ENCODE assay signal across 8 cellular contexts in the genomic region with DNA sequence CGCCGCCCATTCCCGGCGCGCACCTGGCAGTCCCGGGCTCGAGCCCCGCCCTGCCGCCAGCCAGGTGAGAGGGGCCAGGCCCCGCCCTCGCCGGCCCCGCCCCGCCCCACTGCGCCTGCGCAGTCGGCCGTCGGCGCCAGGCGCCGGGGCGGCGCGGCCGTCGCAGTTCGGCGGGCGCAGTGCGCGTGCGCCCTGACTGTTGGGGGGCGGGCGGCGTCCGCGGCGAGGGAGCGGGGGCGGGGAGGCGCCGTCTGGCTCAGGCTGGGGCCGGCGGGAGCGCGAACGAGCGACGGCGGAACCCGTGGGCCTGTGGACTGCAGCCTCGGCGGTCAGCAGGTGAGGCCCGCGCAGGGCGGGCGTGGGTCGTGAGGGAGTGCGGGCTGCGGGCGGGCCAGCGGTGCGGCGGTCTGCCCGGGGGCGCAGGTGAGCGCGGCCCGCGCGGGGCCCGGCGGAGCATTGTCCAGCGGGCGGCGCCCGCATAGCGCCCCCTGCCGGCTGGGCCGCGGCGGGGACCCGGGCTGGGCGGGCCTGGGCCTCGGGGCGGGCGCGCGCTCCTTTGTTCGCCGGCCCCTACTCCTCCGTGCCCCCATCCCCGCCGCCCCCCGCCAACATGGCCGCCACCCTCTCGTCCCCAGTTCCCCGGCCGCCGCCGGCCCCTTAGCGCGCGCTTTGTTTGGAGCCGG. TPM values are rescaled to one million over a fixed set of nuclear protein-coding genes. Genes with fewer than 3 reads are reported as not detected.
DNase-seq lines count a peak whose midpoint lies in the region; TF ChIP-seq lines count a peak whose summit lies in the region.

A gene (plus strand): TSS at position 242 of the 683 bp plus-strand sequence. CDS start 38,096 bp downstream, outside the sequence.

- H3K27me3 Mint-ChIP-seq in activated naive CD4-positive, alpha-beta T cell treated with anti-CD3 and anti-CD28 coated beads, Interleukin-2, amount 50 U/mL, for 24 hours: no peaks in the 10 kb centered on the region
- peaks cover 14% of the 10 kb centered on the region for H3K27me3 Mint-ChIP-seq in glutamatergic neuron (ENCODE audit: unreplicated experiment)

- in situ Hi-C loops in GM23248 (cut with MboI): no loop called here

- WGBS in GM23248 (ENCODE audit: low coverage in 1 of 2, low lambda C conversion rate in 2 of 2, missing lambda C conversion rate in 2 of 2), 2 experiments: 0 to 2% methylated on average over 1 to 82 of the region's 106 CpGs
- WGBS in ovary, 3 donors: 0 to 2% (median 0%) methylated on average over 25 to 103 of the region's 106 CpGs
- WGBS in thymus: under 1% methylated on average over 105 of the region's 106 CpGs

- no peaks in the 10 kb centered on the region for H4K20me1 ChIP-seq in GM23248 (ENCODE audit: insufficient read depth)

- peak within 1 kb of the TSS; percentile 68 for H3K27ac ChIP-seq in GM23248
- H3K27ac ChIP-seq in ovary: peak within 1 kb of the TSS; percentile 87 to 98
- H3K27ac ChIP-seq in thymus (ENCODE audit: low read depth): peak within 1 kb of the TSS; percentile 97

- H3K36me3 Mint-ChIP-seq in activated naive CD4-positive, alpha-beta T cell treated with anti-CD3 and anti-CD28 coated beads, Interleukin-2, amount 50 U/mL, for 24 hours: peaks cover 2% of the 10 kb centered on the region
- H3K36me3 Mint-ChIP-seq in glutamatergic neuron (ENCODE audit: unreplicated experiment): no peaks in the 10 kb centered on the region

- DNase-seq in GM04504 (ENCODE audit: low read depth): peak; percentile 38
- peak; percentile 92 for DNase-seq in GM23248
- DNase-seq in Kasumi-1 (lab: John Stamatoyannopoulos, UW): peak; percentile 45 to 63
- DNase-seq in SKM-1 (lab: John Stamatoyannopoulos, UW; ENCODE audit: unreplicated experiment): peak; percentile 13
- peak; percentile 88 for DNase-seq in glutamatergic neuron
- DNase-seq in ovary: peak; percentile 83 to 93 (median 90)

- no peaks in the 10 kb centered on the region for H3K9me2 ChIP-seq in GM23248 (ENCODE audit: insufficient read depth)

- TF ChIP-seq EP300 in ovary (IDR thresholded peaks at IDR 0.05): no peak

- peak within 1 kb of the TSS; percentile 96 for H2AFZ ChIP-seq in GM23248

- peak within 1 kb of the TSS; percentile 92 for H3K4me2 ChIP-seq in GM23248 (ENCODE audit: unreplicated experiment)

- peak within 1 kb of the TSS; percentile 83 for H3K9ac ChIP-seq in GM23248

- no peaks in the 10 kb centered on the region for H3K36me3 ChIP-seq in GM23248 (ENCODE audit: low read depth)
- H3K36me3 ChIP-seq in ovary: no peaks in the 10 kb centered on the region
- H3K36me3 ChIP-seq in thymus (ENCODE audit: control insufficient read depth, insufficient read depth): no peaks in the 10 kb centered on the region

- peaks cover 43% of the 10 kb centered on the region for H3K79me2 ChIP-seq in GM23248 (ENCODE audit: insufficient read depth)

- peak within 1 kb of the TSS; percentile 97 for H3K27ac Mint-ChIP-seq in activated naive CD4-positive, alpha-beta T cell treated with anti-CD3 and anti-CD28 coated beads, Interleukin-2, amount 50 U/mL, for 24 hours
- H3K27ac Mint-ChIP-seq in glutamatergic neuron (ENCODE audit: unreplicated experiment): peak within 1 kb of the TSS; percentile 97

- peaks cover 32% of the 10 kb centered on the region for H3K4me1 Mint-ChIP-seq in activated naive CD4-positive, alpha-beta T cell treated with anti-CD3 and anti-CD28 coated beads, Interleukin-2, amount 50 U/mL, for 24 hours
- H3K4me1 Mint-ChIP-seq in glutamatergic neuron (ENCODE audit: low read depth, unreplicated experiment): peaks cover 18% of the 10 kb centered on the region

- TF ChIP-seq POLR2A in ovary (IDR thresholded peaks at IDR 0.05): peak; percentile 41

- intact Hi-C loops in ovary (cut with DNase I): loop anchor here in 2 of 4 donors (2.0 to 10.0 kb wide), 4 partner anchors 148 to 926 kb away; a partner anchor contains a TSS

- TF ChIP-seq CTCF in glutamatergic neuron (IDR thresholded peaks at IDR 0.05; ENCODE audit: partially characterized antibody, unreplicated experiment) (peak; percentile 58), ovary (IDR thresholded peaks at IDR 0.05) (peak in 2 of 3 donors; percentile 54 to 55)

- peaks cover 18% of the 10 kb centered on the region for H3K4me1 ChIP-seq in GM23248 (ENCODE audit: insufficient read depth)
- H3K4me1 ChIP-seq in ovary (ENCODE audit: insufficient read depth): peaks cover 16% of the 10 kb centered on the region
- peaks cover 14% of the 10 kb centered on the region for H3K4me1 ChIP-seq in thymus (ENCODE audit: control insufficient read depth, insufficient read depth, low read length)

- H3K9me3 ChIP-seq in GM23248 (ENCODE audit: low read depth): no peaks in the 10 kb centered on the region
- H3K9me3 ChIP-seq in ovary: no peaks in the 10 kb centered on the region
- H3K9me3 ChIP-seq in thymus (ENCODE audit: control insufficient read depth): no peaks in the 10 kb centered on the region

- H3K27me3 ChIP-seq in GM23248 (replicated peaks; ENCODE audit: insufficient read depth) (no peaks in the 10 kb centered on the region), ovary (no peaks in the 10 kb centered on the region), thymus (ENCODE audit: control insufficient read depth, insufficient read depth) (no peaks in the 10 kb centered on the region)

- peak within 1 kb of the TSS; percentile 82 for H3K4me3 ChIP-seq in GM23248
- H3K4me3 ChIP-seq in ovary: peak within 1 kb of the TSS; percentile 76
- H3K4me3 ChIP-seq in thymus (ENCODE audit: low read length): peak within 1 kb of the TSS; percentile 97

- H3K4me3 Mint-ChIP-seq in activated naive CD4-positive, alpha-beta T cell treated with anti-CD3 and anti-CD28 coated beads, Interleukin-2, amount 50 U/mL, for 24 hours: peak within 1 kb of the TSS; percentile 94
- peak within 1 kb of the TSS; percentile 96 for H3K4me3 Mint-ChIP-seq in glutamatergic neuron (ENCODE audit: unreplicated experiment)

- H3K9me3 Mint-ChIP-seq in activated naive CD4-positive, alpha-beta T cell treated with anti-CD3 and anti-CD28 coated beads, Interleukin-2, amount 50 U/mL, for 24 hours: no peaks in the 10 kb centered on the region
- H3K9me3 Mint-ChIP-seq in glutamatergic neuron (ENCODE audit: unreplicated experiment): peaks cover 13% of the 10 kb centered on the region

- H3F3A ChIP-seq in GM23248 (ENCODE audit: insufficient read depth): peaks cover 7% of the 10 kb centered on the region; the same call in 1 of the 2 replicates

RNA-seq across cellular contexts. Expression of the gene that starts here (rescaled TPM):
- 95.3 and 95.6 TPM in 2 replicates for total RNA-seq in GM23248 (2014; rRNA removed; shearing (Covaris generic))
- polyA plus RNA-seq in GM23248 (2016; fragmentation: Nextera tagmentation; extraction: Ambion mirVana) (56.9 and 58.4 TPM in 2 replicates), ovary (10 to 100 TPM; 61.4 to 95.0 TPM), thymus (41.0 TPM)
- total RNA-seq in glutamatergic neuron (ENCODE audit: unreplicated experiment) (88.2 TPM), ovary (100 to 1,000 TPM in 6 of 7 donors, 10 to 100 TPM in 1; 88.5 to 144 (median 131) TPM)

Comparison
In these comparisons a context has a peak if more than half of its experiments do, and no peak if none do; other contexts are left out.
1. Peak in every context shown above with its lines: DNase-seq, H3K4me3 ChIP-seq and H3K27ac ChIP-seq.
2. DNase-seq: peak in every context shown above with its lines; median percentile 92 in GM23248; 90 in ovary; 88 in glutamatergic neuron; 54 in Kasumi-1; 38 in GM04504; 13 in SKM-1.